ENCODE assay signal across 8 cellular contexts in the genomic region with DNA sequence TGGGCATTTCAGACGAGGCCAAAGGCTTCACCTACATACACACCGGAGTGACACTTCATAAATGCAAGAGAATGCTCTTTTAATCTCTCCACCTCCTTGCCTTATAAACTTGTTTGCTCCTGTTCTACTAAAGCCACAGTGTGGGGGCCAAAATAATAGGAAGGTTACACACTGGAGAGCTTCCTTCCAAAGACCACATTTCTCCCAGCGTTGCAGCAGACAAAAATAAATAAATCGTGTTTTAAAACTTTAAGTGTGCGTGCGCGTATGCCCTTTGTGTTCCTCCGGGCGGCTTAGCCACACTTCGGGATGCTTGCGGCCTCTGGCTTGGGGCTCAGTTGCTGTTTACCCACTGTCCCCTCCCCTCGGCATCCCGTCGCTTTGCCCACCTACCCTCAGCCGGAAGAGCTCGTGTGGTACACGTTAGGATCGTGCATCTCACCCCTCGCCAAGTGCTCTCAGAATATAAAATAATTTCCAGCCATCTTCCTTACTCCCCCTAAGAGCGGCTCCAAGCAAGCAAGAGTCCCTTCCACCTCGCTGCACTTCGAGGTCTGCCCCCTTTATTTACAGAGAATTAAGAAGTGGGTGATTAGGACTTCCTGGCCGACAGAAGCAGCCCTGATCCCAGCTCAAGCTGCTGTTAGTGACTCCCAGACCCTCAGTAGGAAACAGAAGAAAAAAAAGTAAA. TPM values are rescaled to one million over a fixed set of nuclear protein-coding genes. Genes with fewer than 3 reads are reported as not detected.
DNase-seq lines count a peak whose midpoint lies in the region; ATAC-seq and TF ChIP-seq lines count a peak whose summit lies in the region.

No MANE protein-coding gene starts in this region.

- H3K4me3 ChIP-seq in AG10803 (ENCODE audit: low read length), result peak overlapping the region; percentile 90
- H3K4me3 ChIP-seq in ectodermal cell (ENCODE audit: insufficient read depth, low read depth, low read length), result peak overlapping the region; percentile 86

- H3K27ac ChIP-seq in ectodermal cell (ENCODE audit: insufficient read depth, low read depth, low read length, poor library complexity, severe bottlenecking), result peak overlapping the region; percentile 55

- peak overlapping the region in 1 of 2 donors; percentile 68 for H3K27ac Mint-ChIP-seq in natural killer cell

- H3K4me1 Mint-ChIP-seq in natural killer cell, result peaks cover 37 to 56% of the 10 kb centered on the region in 2 donors

- TF ChIP-seq CTCF in AG10803 (conservative IDR thresholded peaks at IDR 0.05; ENCODE audit: low read length) (no peak), natural killer cell (IDR thresholded peaks at IDR 0.05) (no peak)

- ATAC-seq in natural killer cell (no peak), GM19035 (IDR thresholded peaks at IDR 0.05; ENCODE audit: unreplicated experiment) (no peak)

- H3K4me3 Mint-ChIP-seq in natural killer cell, result peak overlapping the region; percentile 84

- H3K9me3 ChIP-seq in ectodermal cell (ENCODE audit: control insufficient read depth, low read length), result no peaks in the 10 kb centered on the region

- H3K27me3 ChIP-seq in ectodermal cell (ENCODE audit: control insufficient read depth, insufficient read depth, low read length, poor library complexity, severe bottlenecking), result no peaks in the 10 kb centered on the region

- WGBS in ectodermal cell, 2 experiments, result 0% methylated on average over 22 to 23 of the region's 23 CpGs

- H3K36me3 ChIP-seq in ectodermal cell (ENCODE audit: control insufficient read depth, insufficient read depth, low read length), result peaks cover 17% of the 10 kb centered on the region

- DNase-seq in AG10803 (ENCODE audit: low read depth) (no peak), KBM-7 (peak; percentile 47), natural killer cell (no peak), MV-4-11 (lab: John Stamatoyannopoulos, UW) (no peak), HuH-7 (ENCODE audit: low spot score) (no peak)
- DNase-seq in activated effector memory CD4-positive, alpha-beta T cell treated with Interleukin-2 at 50 U/mL for 16 hours, result no peak

- in situ Hi-C loops in KBM-7 (cut with MboI; ENCODE audit: low pct_unique_long_range_greater_than_20kb, low sequenced_read_pairs), result no loop called here

- H3K9me3 Mint-ChIP-seq in natural killer cell, result peaks cover 0 to 2% of the 10 kb centered on the region in 2 donors

- peaks cover under 1% of the 10 kb centered on the region for H3K36me3 Mint-ChIP-seq in natural killer cell

- intact Hi-C loops in natural killer cell (cut with micrococcal nuclease), result no loop called here

- peaks cover 56 to 58% of the 10 kb centered on the region in 2 donors for H3K27me3 Mint-ChIP-seq in natural killer cell (ENCODE audit: low read depth in 2 of 2)

- H3K4me1 ChIP-seq in ectodermal cell (ENCODE audit: control insufficient read depth, insufficient read depth, low read length), result peaks cover 24% of the 10 kb centered on the region

RNA-seq across cellular contexts. Expression of a gene that starts 3.3 kb away (rescaled TPM):
- 88.1 TPM for polyA plus RNA-seq in ectodermal cell (2013, experiment 1 of 4)
- polyA plus RNA-seq in ectodermal cell (2013, experiment 2 of 4), result 77.5 TPM
- polyA plus RNA-seq in ectodermal cell (2013, experiment 3 of 4), result 75.8 TPM
- polyA plus RNA-seq in ectodermal cell (2013, experiment 4 of 4), result 82.1 TPM
- total RNA-seq in natural killer cell, result under 1 TPM in 1 of 3 donors, not detected in 2; 0.35 TPM
